ENCODE assay signal across 20 cellular contexts in the genomic region with DNA sequence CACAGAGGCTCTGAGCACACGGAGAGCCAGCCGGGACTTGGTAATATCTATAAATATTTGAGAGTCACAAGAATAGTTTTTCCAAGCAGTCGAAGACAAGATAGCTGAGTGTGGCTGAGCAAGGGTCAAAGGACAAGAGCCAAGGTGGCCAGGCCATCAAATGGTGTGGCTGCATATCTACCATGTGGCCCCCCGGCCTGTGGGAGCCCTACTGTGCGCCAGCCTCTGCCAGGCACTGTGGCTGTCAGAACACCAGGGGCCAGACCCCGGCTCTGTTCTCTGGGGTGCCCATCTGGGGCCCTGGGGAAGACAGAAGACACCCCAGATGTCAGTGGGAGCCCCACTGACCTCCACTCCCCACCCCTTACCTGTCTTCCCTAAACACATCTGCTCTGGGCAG. TPM values are rescaled to one million over a fixed set of nuclear protein-coding genes. Genes with fewer than 3 reads are reported as not detected.
"Had no signal": no experiment of that assay in that cellular context is flagged by ENCODE, and none has a peak within 500 bp of the region (broad histone marks: within the 10 kb centered on the region; RNA-seq: fewer than 3 reads in every experiment).

No MANE protein-coding gene starts in this region.

- H3K4me3 ChIP-seq: MG63, SJSA1, SK-N-MC had no signal

- DNase-seq: Karpas-422, KG1, MG63, NCI-H1092, NCI-H1105 treated with DMSO at 0.1 percent for 48 hours, NCI-H1417 treated with DMSO at 0.1 percent for 48 hours, NCI-H146, NCI-H1694 treated with DMSO at 0.1 percent for 48 hours, NCI-H1930, NCI-H2081, NCI-H2107, NCI-H2227 treated with DMSO at 0.1 percent for 48 hours, NCI-H526 treated with DMSO at 0.1 percent for 48 hours, NCI-H748 treated with DMSO at 0.1 percent for 48 hours, Right ventricle myocardium superior, RPMI8226, SIG-M5 had no signal

- H3K36me3 ChIP-seq: MG63, SJSA1 had no signal

- H3K27ac ChIP-seq: HL-60, SJSA1, SK-N-MC had no signal

- H3K9me3 ChIP-seq: MG63, SJSA1 had no signal

RNA-seq across cellular contexts. Expression of gene BEGAIN, which starts 22.7 kb away (rescaled TPM):
- total RNA-seq: SJSA1 had no signal
